1 cellular context compared by ENCODE assay signal in the genomic region with DNA sequence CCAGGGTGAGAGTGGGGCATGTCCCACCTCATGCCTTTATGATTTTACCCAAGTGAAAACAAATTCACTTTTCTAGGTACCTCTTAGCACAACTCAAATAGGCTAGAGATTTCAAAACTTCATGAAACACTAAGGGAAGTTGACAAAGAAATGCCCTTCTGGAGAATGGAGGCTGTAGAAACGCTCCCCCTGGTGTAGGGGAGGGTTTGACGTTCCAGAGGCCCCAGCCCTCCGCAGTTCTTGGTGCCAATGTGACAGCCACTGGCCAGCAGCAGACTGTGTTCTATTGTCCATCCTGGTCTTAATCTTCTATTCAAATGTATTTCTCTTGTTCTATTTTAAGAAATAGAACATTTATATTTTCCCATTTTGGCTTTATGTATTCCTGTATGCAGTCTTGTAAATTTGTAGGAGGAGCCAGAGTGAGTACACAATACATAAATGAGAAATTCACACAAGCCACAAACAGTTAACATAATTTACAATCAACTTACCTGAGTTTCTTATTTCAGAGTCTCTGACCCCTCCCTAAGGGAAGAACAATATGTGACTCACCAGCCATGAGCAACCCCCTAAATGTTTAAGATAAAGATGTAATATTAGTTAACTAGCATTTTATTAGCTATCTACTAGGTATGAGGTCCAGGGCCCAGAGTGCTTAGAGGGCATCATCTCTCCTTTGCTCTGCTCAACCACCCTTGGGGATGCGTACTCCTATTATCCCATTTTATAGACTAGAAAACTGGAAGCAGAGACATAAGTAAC.
TF ChIP-seq lines count a peak whose summit lies in the region.

No MANE protein-coding gene starts in this region.

TF ChIP-seq in GM23338, 12 proteins besides CTCF, POLR2A, EP300 and RAD21:
- no peak for TF ChIP-seq STAT1 (IDR thresholded peaks at IDR 0.05; ENCODE audit: unreplicated experiment)
- TF ChIP-seq, protein P1, sequence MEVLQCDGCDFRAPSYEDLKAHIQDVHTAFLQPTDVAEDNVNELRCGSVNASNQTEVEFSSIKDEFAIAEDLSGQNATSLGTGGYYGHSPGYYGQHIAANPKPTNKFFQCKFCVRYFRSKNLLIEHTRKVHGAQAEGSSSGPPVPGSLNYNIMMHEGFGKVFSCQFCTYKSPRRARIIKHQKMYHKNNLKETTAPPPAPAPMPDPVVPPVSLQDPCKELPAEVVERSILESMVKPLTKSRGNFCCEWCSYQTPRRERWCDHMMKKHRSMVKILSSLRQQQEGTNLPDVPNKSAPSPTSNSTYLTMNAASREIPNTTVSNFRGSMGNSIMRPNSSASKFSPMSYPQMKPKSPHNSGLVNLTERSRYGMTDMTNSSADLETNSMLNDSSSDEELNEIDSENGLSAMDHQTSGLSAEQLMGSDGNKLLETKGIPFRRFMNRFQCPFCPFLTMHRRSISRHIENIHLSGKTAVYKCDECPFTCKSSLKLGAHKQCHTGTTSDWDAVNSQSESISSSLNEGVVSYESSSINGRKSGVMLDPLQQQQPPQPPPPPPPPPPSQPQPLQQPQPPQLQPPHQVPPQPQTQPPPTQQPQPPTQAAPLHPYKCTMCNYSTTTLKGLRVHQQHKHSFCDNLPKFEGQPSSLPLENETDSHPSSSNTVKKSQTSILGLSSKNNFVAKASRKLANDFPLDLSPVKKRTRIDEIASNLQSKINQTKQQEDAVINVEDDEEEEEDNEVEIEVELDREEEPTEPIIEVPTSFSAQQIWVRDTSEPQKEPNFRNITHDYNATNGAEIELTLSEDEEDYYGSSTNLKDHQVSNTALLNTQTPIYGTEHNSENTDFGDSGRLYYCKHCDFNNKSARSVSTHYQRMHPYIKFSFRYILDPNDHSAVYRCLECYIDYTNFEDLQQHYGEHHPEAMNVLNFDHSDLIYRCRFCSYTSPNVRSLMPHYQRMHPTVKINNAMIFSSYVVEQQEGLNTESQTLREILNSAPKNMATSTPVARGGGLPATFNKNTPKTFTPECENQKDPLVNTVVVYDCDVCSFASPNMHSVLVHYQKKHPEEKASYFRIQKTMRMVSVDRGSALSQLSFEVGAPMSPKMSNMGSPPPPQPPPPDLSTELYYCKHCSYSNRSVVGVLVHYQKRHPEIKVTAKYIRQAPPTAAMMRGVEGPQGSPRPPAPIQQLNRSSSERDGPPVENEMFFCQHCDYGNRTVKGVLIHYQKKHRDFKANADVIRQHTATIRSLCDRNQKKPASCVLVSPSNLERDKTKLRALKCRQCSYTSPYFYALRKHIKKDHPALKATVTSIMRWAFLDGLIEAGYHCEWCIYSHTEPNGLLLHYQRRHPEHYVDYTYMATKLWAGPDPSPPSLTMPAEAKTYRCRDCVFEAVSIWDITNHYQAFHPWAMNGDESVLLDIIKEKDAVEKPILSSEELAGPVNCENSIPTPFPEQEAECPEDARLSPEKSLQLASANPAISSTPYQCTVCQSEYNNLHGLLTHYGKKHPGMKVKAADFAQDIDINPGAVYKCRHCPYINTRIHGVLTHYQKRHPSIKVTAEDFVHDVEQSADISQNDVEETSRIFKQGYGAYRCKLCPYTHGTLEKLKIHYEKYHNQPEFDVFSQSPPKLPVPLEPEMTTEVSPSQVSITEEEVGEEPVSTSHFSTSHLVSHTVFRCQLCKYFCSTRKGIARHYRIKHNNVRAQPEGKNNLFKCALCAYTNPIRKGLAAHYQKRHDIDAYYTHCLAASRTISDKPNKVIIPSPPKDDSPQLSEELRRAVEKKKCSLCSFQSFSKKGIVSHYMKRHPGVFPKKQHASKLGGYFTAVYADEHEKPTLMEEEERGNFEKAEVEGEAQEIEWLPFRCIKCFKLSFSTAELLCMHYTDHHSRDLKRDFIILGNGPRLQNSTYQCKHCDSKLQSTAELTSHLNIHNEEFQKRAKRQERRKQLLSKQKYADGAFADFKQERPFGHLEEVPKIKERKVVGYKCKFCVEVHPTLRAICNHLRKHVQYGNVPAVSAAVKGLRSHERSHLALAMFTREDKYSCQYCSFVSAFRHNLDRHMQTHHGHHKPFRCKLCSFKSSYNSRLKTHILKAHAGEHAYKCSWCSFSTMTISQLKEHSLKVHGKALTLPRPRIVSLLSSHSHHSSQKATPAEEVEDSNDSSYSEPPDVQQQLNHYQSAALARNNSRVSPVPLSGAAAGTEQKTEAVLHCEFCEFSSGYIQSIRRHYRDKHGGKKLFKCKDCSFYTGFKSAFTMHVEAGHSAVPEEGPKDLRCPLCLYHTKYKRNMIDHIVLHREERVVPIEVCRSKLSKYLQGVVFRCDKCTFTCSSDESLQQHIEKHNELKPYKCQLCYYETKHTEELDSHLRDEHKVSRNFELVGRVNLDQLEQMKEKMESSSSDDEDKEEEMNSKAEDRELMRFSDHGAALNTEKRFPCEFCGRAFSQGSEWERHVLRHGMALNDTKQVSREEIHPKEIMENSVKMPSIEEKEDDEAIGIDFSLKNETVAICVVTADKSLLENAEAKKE (CRISPR knock-in tag; IDR thresholded peaks at IDR 0.05): no peak
- TF ChIP-seq, protein P2, sequence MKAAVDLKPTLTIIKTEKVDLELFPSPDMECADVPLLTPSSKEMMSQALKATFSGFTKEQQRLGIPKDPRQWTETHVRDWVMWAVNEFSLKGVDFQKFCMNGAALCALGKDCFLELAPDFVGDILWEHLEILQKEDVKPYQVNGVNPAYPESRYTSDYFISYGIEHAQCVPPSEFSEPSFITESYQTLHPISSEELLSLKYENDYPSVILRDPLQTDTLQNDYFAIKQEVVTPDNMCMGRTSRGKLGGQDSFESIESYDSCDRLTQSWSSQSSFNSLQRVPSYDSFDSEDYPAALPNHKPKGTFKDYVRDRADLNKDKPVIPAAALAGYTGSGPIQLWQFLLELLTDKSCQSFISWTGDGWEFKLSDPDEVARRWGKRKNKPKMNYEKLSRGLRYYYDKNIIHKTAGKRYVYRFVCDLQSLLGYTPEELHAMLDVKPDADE (IDR thresholded peaks at IDR 0.05): no peak
- TF ChIP-seq POLR2AphosphoS5 (IDR thresholded peaks at IDR 0.05; ENCODE audit: low read depth): no peak
- no peak for TF ChIP-seq CREB1 (CRISPR knock-in tag; IDR thresholded peaks at IDR 0.05; ENCODE audit: low read depth)
- TF ChIP-seq, protein P3, sequence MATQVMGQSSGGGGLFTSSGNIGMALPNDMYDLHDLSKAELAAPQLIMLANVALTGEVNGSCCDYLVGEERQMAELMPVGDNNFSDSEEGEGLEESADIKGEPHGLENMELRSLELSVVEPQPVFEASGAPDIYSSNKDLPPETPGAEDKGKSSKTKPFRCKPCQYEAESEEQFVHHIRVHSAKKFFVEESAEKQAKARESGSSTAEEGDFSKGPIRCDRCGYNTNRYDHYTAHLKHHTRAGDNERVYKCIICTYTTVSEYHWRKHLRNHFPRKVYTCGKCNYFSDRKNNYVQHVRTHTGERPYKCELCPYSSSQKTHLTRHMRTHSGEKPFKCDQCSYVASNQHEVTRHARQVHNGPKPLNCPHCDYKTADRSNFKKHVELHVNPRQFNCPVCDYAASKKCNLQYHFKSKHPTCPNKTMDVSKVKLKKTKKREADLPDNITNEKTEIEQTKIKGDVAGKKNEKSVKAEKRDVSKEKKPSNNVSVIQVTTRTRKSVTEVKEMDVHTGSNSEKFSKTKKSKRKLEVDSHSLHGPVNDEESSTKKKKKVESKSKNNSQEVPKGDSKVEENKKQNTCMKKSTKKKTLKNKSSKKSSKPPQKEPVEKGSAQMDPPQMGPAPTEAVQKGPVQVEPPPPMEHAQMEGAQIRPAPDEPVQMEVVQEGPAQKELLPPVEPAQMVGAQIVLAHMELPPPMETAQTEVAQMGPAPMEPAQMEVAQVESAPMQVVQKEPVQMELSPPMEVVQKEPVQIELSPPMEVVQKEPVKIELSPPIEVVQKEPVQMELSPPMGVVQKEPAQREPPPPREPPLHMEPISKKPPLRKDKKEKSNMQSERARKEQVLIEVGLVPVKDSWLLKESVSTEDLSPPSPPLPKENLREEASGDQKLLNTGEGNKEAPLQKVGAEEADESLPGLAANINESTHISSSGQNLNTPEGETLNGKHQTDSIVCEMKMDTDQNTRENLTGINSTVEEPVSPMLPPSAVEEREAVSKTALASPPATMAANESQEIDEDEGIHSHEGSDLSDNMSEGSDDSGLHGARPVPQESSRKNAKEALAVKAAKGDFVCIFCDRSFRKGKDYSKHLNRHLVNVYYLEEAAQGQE (IDR thresholded peaks at IDR 0.05; ENCODE audit: unreplicated experiment): no peak
- no peak for TF ChIP-seq ZNF331 (CRISPR knock-in tag; IDR thresholded peaks at IDR 0.05; ENCODE audit: low read depth)
- TF ChIP-seq ZNF114 (CRISPR knock-in tag; IDR thresholded peaks at IDR 0.05): no peak
